Comparison of ENCODE assay signal across 7 cellular contexts in genomic region chr10:69644658-69645295, GRCh38. TPM values are rescaled to one million over a fixed set of nuclear protein-coding genes. Genes with fewer than 3 reads are reported as not detected.
DNase-seq lines count a peak whose midpoint lies in the region; ATAC-seq and TF ChIP-seq lines count a peak whose summit lies in the region.

No MANE protein-coding gene starts in this region.

- WGBS in SK-N-SH (ENCODE audit: low lambda C conversion rate) = 42% methylated on average over 12 of the region's 13 CpGs
- 51% methylated on average over 13 of the region's 13 CpGs for WGBS in liver

- H3K4me1 Mint-ChIP-seq in stimulated activated naive B cell treated with anti-CD40 and anti-IgM and Interleukin-4, amounts not matched to agents 10 μg/mL and 1 μg/mL and 100 μg/mL, for 72 hours = no peaks in the 10 kb centered on the region

- no peak overlapping the region for H3K9ac ChIP-seq in SK-N-SH
- no peak overlapping the region for H3K9ac ChIP-seq in liver (ENCODE audit: low read depth in 1 of 2, low read length in 2 of 2)

- TF ChIP-seq RAD21 in SK-N-SH (IDR thresholded peaks at IDR 0.05; ENCODE audit: low read length) (peak; percentile 97), liver (IDR thresholded peaks at IDR 0.05) (peak; percentile 98 to 99)

- H3K27me3 ChIP-seq in SK-N-SH (ENCODE audit: insufficient read depth) (0 out of 2 replicates have a peak, but pooled peaks cover 4% of the 10 kb centered on the region), liver (ENCODE audit: control insufficient read depth in 4 of 4, insufficient read depth in 4 of 4, low read length in 3 of 4) (no peaks in the 10 kb centered on the region)

- H3K36me3 Mint-ChIP-seq in stimulated activated naive B cell treated with anti-CD40 and anti-IgM and Interleukin-4, amounts not matched to agents 10 μg/mL and 1 μg/mL and 100 μg/mL, for 72 hours = no peaks in the 10 kb centered on the region

- H3K4me3 ChIP-seq in SK-N-SH (ENCODE audit: low read depth in 2 of 2, low read length in 1 of 2) = no peak overlapping the region; a peak in 1 of 4 replicates
- H3K4me3 ChIP-seq in liver (ENCODE audit: low read depth in 1 of 3, low read length in 3 of 3) = no peak overlapping the region

- no peak overlapping the region for H3K27ac Mint-ChIP-seq in stimulated activated naive B cell treated with anti-CD40 and anti-IgM and Interleukin-4, amounts not matched to agents 10 μg/mL and 1 μg/mL and 100 μg/mL, for 72 hours

- peak; percentile 69 for DNase-seq in ELR (ENCODE audit: low read depth)
- DNase-seq in KBM-7 = peak; percentile 78
- DNase-seq in SK-N-SH = peak; percentile 91
- DNase-seq in stimulated activated naive B cell treated with anti-CD40 and anti-IgM and Interleukin-4, amounts not matched to agents 10 μg/mL and 1 μg/mL and 100 μg/mL, for 72 hours = peak; percentile 5

- H3K36me3 ChIP-seq in SK-N-SH (replicated peaks in 1 of 2; ENCODE audit: control insufficient read depth in 1 of 2, insufficient read depth in 2 of 2, low read length in 1 of 2) (no peaks in the 10 kb centered on the region), liver (ENCODE audit: control insufficient read depth in 4 of 4, insufficient read depth in 3 of 4, low read depth in 1 of 4, low read length in 3 of 4) (no peaks in the 10 kb centered on the region)

- ATAC-seq in stimulated activated naive B cell treated with anti-CD40 and anti-IgM and Interleukin-4, amounts not matched to agents 10 μg/mL and 1 μg/mL and 100 μg/mL, for 72 hours (replicated peaks) = peak; percentile 52 to 57
- ATAC-seq in HG03354 (IDR thresholded peaks at IDR 0.05; ENCODE audit: poor library complexity, severe bottlenecking, unreplicated experiment) = no peak

- no peak for TF ChIP-seq EP300 in SK-N-SH (IDR thresholded peaks at IDR 0.05; ENCODE audit: borderline replicate concordance in 1 of 2, low read depth in 1 of 2, low read length in 1 of 2)

- TF ChIP-seq CTCF in SK-N-SH (IDR thresholded peaks at IDR 0.05) = peak; percentile 89
- peak; percentile 82 for TF ChIP-seq CTCF in liver (IDR thresholded peaks at IDR 0.05; ENCODE audit: low read depth, low read length, missing input control)

- H3F3A ChIP-seq in SK-N-SH (replicated peaks; ENCODE audit: insufficient read depth) = no peaks in the 10 kb centered on the region

- in situ Hi-C loops in KBM-7 (cut with MboI; ENCODE audit: low pct_unique_long_range_greater_than_20kb, low sequenced_read_pairs) = no loop called here

- CTCF ChIA-PET in SK-N-SH (lab: Yijun Ruan, JAX) = interaction anchor here (0.6 to 22.1 kb wide), 50 partner anchors 10 to 286 kb away, joined by 3 to 571 read pairs (median 6); partner anchors contain the start of genes COL13A1 and FAM241B

- H4K20me1 ChIP-seq in SK-N-SH (ENCODE audit: insufficient read depth) = no peaks in the 10 kb centered on the region

- no peak overlapping the region for H2AFZ ChIP-seq in SK-N-SH (ENCODE audit: low read depth)

- no peaks in the 10 kb centered on the region for H3K79me2 ChIP-seq in SK-N-SH (ENCODE audit: insufficient read depth)

- no peak overlapping the region for H3K27ac ChIP-seq in SK-N-SH (ENCODE audit: low read depth in 2 of 2, low read length in 1 of 2)
- H3K27ac ChIP-seq in cingulate gyrus (ENCODE audit: low read depth, low read length) = peak overlapping the region; percentile 67
- no peak overlapping the region for H3K27ac ChIP-seq in liver (ENCODE audit: low read depth in 1 of 2, low read length in 2 of 2)

- H3K4me3 Mint-ChIP-seq in stimulated activated naive B cell treated with anti-CD40 and anti-IgM and Interleukin-4, amounts not matched to agents 10 μg/mL and 1 μg/mL and 100 μg/mL, for 72 hours = no peak overlapping the region

- H3K9me2 ChIP-seq in SK-N-SH = no peaks in the 10 kb centered on the region

- H3K27me3 Mint-ChIP-seq in stimulated activated naive B cell treated with anti-CD40 and anti-IgM and Interleukin-4, amounts not matched to agents 10 μg/mL and 1 μg/mL and 100 μg/mL, for 72 hours = peaks cover 17 to 20% of the 10 kb centered on the region in 2 donors

- no peaks in the 10 kb centered on the region for H3K9me3 Mint-ChIP-seq in stimulated activated naive B cell treated with anti-CD40 and anti-IgM and Interleukin-4, amounts not matched to agents 10 μg/mL and 1 μg/mL and 100 μg/mL, for 72 hours

- POLR2A ChIA-PET in SK-N-SH (lab: Yijun Ruan, JAX) = no interaction called here

- H3K4me2 ChIP-seq in SK-N-SH = no peak overlapping the region

- peaks cover 0 to 12% of the 10 kb centered on the region in 2 experiments; a peak in 1 of 4 replicates for H3K4me1 ChIP-seq in SK-N-SH (ENCODE audit: control insufficient read depth in 1 of 2, insufficient read depth in 2 of 2, low read depth in 1 of 2, low read length in 1 of 2)
- H3K4me1 ChIP-seq in liver (ENCODE audit: control insufficient read depth in 4 of 4, insufficient read depth in 4 of 4, low read length in 3 of 4) = no peaks in the 10 kb centered on the region

- H3K9me3 ChIP-seq in SK-N-SH (no peaks in the 10 kb centered on the region), liver (ENCODE audit: control insufficient read depth in 4 of 4, low read length in 3 of 4) (no peaks in the 10 kb centered on the region)

TF ChIP-seq in SK-N-SH, 30 proteins besides CTCF, POLR2A, EP300 and RAD21:
- no peak for TF ChIP-seq RXRA (IDR thresholded peaks at IDR 0.05; ENCODE audit: borderline replicate concordance, low read depth)
- TF ChIP-seq USF1 (IDR thresholded peaks at IDR 0.05; ENCODE audit: borderline replicate concordance, low read depth) = no peak
- TF ChIP-seq TAF1 (IDR thresholded peaks at IDR 0.05; ENCODE audit: borderline replicate concordance, low read depth, low read length) = no peak
- TF ChIP-seq RCOR1 (IDR thresholded peaks at IDR 0.05; ENCODE audit: low read length) = 0 out of 2 replicates have a peak, but pooled peaks have one; percentile 25
- peak; percentile 96 for TF ChIP-seq SMC3 (IDR thresholded peaks at IDR 0.05; ENCODE audit: low read depth, low read length)
- TF ChIP-seq TEAD4 (IDR thresholded peaks at IDR 0.05; ENCODE audit: borderline replicate concordance, insufficient read depth) = no peak
- no peak for TF ChIP-seq POLR2AphosphoS5 (IDR thresholded peaks at IDR 0.05; ENCODE audit: low read depth, low read length)

TF ChIP-seq in liver, 16 proteins besides CTCF, POLR2A, EP300 and RAD21 (continues in another document):
- TF ChIP-seq ATF3 (IDR thresholded peaks at IDR 0.05) (no peak), FOXA2 (IDR thresholded peaks at IDR 0.05) (no peak), JUND (IDR thresholded peaks at IDR 0.05) (no peak), HNF4A (conservative IDR thresholded peaks at IDR 0.05) (no peak), SP1 (IDR thresholded peaks at IDR 0.05) (no peak), EGR1 (IDR thresholded peaks at IDR 0.05; ENCODE audit: low read depth in 2 of 2) (no peak), REST (IDR thresholded peaks at IDR 0.05) (no peak), HNF4G (IDR thresholded peaks at IDR 0.05) (no peak), ZBTB33 (IDR thresholded peaks at IDR 0.05) (no peak), MAX (IDR thresholded peaks at IDR 0.05) (no peak), RXRA (IDR thresholded peaks at IDR 0.05) (no peak), NR2F2 (IDR thresholded peaks at IDR 0.05) (no peak)

RNA-seq across cellular contexts. Expression of gene FAM241B, which starts 14.7 kb away (rescaled TPM):
- 16.0 and 19.2 TPM in 2 replicates for polyA plus RNA-seq in SK-N-SH (2012; rRNA removed)
- 15.6 and 16.3 TPM in 2 replicates for polyA plus RNA-seq in SK-N-SH (2012; cell fraction: cytosol; rRNA removed)
- polyA plus RNA-seq in SK-N-SH (2012; cell fraction: nucleus; rRNA removed) = 14.5 and 14.8 TPM in 2 replicates
- total RNA-seq in liver = under 1 TPM; 0.84 to 0.89 TPM
- 1 to 10 TPM; 2.4 to 2.5 TPM for polyA plus RNA-seq in liver

Comparison
In these comparisons a context has a peak if more than half of its experiments do, and no peak if none do; other contexts are left out.
1. DNase-seq: peak in every context shown above with its lines; median percentile 91 in SK-N-SH; 78 in KBM-7; 69 in ELR; 5 in stimulated activated naive B cell treated with anti-CD40 and anti-IgM and Interleukin-4, amounts not matched to agents 10 μg/mL and 1 μg/mL and 100 μg/mL, for 72 hours.